9 cellular contexts compared by ENCODE assay signal in genomic region chr14:61103541-61104339, GRCh38.
DNase-seq lines count a peak whose midpoint lies in the region; ATAC-seq and TF ChIP-seq lines count a peak whose summit lies in the region.
"Had no signal": no experiment of that assay in that cellular context is flagged by ENCODE, and none has a peak within 500 bp of the region (broad histone marks: within the 10 kb centered on the region; RNA-seq: fewer than 3 reads in every experiment).

No MANE protein-coding gene starts in this region.

- no peaks in the 10 kb centered on the region for H3K27me3 Mint-ChIP-seq in activated T-cell treated with anti-CD3 and anti-CD28 coated beads, Interleukin-2, amount 50 U/mL, for 72 hours (ENCODE audit: low read depth)

- intact Hi-C loops in heart right ventricle (cut with DNase I): no loop called here

- H3K27me3 ChIP-seq in BJ (ENCODE audit: control insufficient read depth, insufficient read depth, low read length) (no peaks in the 10 kb centered on the region), HL-60 (ENCODE audit: insufficient read depth, poor library complexity, severe bottlenecking) (no peaks in the 10 kb centered on the region), heart right ventricle (no peaks in the 10 kb centered on the region), skeletal muscle tissue (ENCODE audit: control insufficient read depth in 3 of 3, insufficient read depth in 3 of 3, low read length in 3 of 3) (no peaks in the 10 kb centered on the region)

- ATAC-seq in activated T-cell treated with anti-CD3 and anti-CD28 coated beads, Interleukin-2, amount 50 U/mL, for 72 hours (replicated peaks in 1 of 2): peak; percentile 93 to 96
- ATAC-seq in heart right ventricle (peak; percentile 72 to 93 (median 82)), GM18517 (IDR thresholded peaks at IDR 0.05; ENCODE audit: unreplicated experiment) (no peak)

- peaks cover 5 to 64% (median 44%) of the 10 kb centered on the region in 9 donors for H3K4me1 ChIP-seq in heart right ventricle
- H3K4me1 ChIP-seq in skeletal muscle tissue (ENCODE audit: control insufficient read depth in 3 of 3, insufficient read depth in 3 of 3, low read length in 3 of 3): peaks cover 52 to 54% (median 54%) of the 10 kb centered on the region in 3 donors

- H3K9me3 Mint-ChIP-seq in activated T-cell treated with anti-CD3 and anti-CD28 coated beads, Interleukin-2, amount 50 U/mL, for 72 hours: no peaks in the 10 kb centered on the region

- POLR2A ChIA-PET in BJ (lab: Charles Lee): interaction anchor here (0.5 to 0.6 kb wide), 3 partner anchors 82 to 472 kb away, joined by 3 to 21 read pairs (median 3); no protein-coding TSS in a partner anchor

- CTCF ChIA-PET in BJ (lab: Yijun Ruan, JAX): interaction anchor here (0.7 to 1.2 kb wide), 4 partner anchors 22 to 149 kb away, joined by 3 to 4 read pairs (median 3); no protein-coding TSS in a partner anchor

- no peak overlapping the region for H3K4me3 ChIP-seq in BJ (ENCODE audit: low read depth, low read length)
- no peak overlapping the region for H3K4me3 ChIP-seq in HL-60 (replicated peaks; ENCODE audit: insufficient read depth, low read length)
- H3K4me3 ChIP-seq in heart right ventricle: no peak overlapping the region
- peak overlapping the region in 1 of 3 donors; percentile 33 for H3K4me3 ChIP-seq in skeletal muscle tissue (ENCODE audit: low read length in 3 of 3)

- DNase-seq in BJ (ENCODE audit: low read depth) (peak; percentile 96), GM20000 (ENCODE audit: low spot score) (peak; percentile 64), HL-60 (ENCODE audit: low read depth in 1 of 2, low spot score in 1 of 2) (peak; percentile 36 to 60), heart right ventricle (peak in 1 of 2 donors; percentile 45), NCI-H748 treated with DMSO at 0.1 percent for 48 hours (lab: John Stamatoyannopoulos, UW) (no peak)
- DNase-seq in activated T-cell treated with anti-CD3 and anti-CD28 coated beads, Interleukin-2, amount 50 U/mL, for 72 hours: peak; percentile 40 to 44

- H3K36me3 ChIP-seq in BJ (ENCODE audit: control insufficient read depth, insufficient read depth, low read length) (no peaks in the 10 kb centered on the region), heart right ventricle (no peaks in the 10 kb centered on the region), skeletal muscle tissue (ENCODE audit: control insufficient read depth in 3 of 3, insufficient read depth in 3 of 3, low read length in 3 of 3) (no peaks in the 10 kb centered on the region)

- H3K9me3 ChIP-seq in heart right ventricle (no peaks in the 10 kb centered on the region), skeletal muscle tissue (ENCODE audit: control insufficient read depth in 3 of 3, low read length in 3 of 3) (no peaks in the 10 kb centered on the region)

- H3K27ac ChIP-seq in HL-60 (replicated peaks) (peak overlapping the region; percentile 77; the same call in 1 of the 2 replicates), heart right ventricle (peak overlapping the region; percentile 29 to 81 (median 57)), skeletal muscle tissue (ENCODE audit: low read depth, low read length) (peak overlapping the region; percentile 80)
- H3K27ac ChIP-seq: KMS-11 had no signal

- H3K27ac Mint-ChIP-seq in activated T-cell treated with anti-CD3 and anti-CD28 coated beads, Interleukin-2, amount 50 U/mL, for 72 hours: no peak overlapping the region

- H3K4me1 Mint-ChIP-seq in activated T-cell treated with anti-CD3 and anti-CD28 coated beads, Interleukin-2, amount 50 U/mL, for 72 hours (ENCODE audit: low read depth): peaks cover 26% of the 10 kb centered on the region

- H3K4me3 Mint-ChIP-seq in activated T-cell treated with anti-CD3 and anti-CD28 coated beads, Interleukin-2, amount 50 U/mL, for 72 hours: peak overlapping the region; percentile 24 to 56

- no peak for TF ChIP-seq CTCF in BJ (IDR thresholded peaks at IDR 0.05; ENCODE audit: insufficient read depth, low read depth, low read length)
- TF ChIP-seq CTCF in GM20000 (IDR thresholded peaks at IDR 0.05; ENCODE audit: extremely low read depth, missing control alignments): no peak
- no peak for TF ChIP-seq CTCF in HL-60 (IDR thresholded peaks at IDR 0.05; ENCODE audit: insufficient read depth, low read length)
- no peak for TF ChIP-seq CTCF in heart right ventricle (IDR thresholded peaks at IDR 0.05)

- peak overlapping the region; percentile 18 to 57 (median 52) for H3K9ac ChIP-seq in skeletal muscle tissue (ENCODE audit: low read depth in 1 of 3, low read length in 3 of 3)
- H3K9ac ChIP-seq: KMS-11 had no signal

- no peaks in the 10 kb centered on the region for H3K36me3 Mint-ChIP-seq in activated T-cell treated with anti-CD3 and anti-CD28 coated beads, Interleukin-2, amount 50 U/mL, for 72 hours (ENCODE audit: insufficient read depth in 2 of 2)

- 52 to 55% methylated on average over 11 of the region's 11 CpGs for WGBS in heart right ventricle, 2 donors
